7 cellular contexts compared by ENCODE assay signal in genomic region chr19:49689133-49690072, GRCh38. TPM values are rescaled to one million over a fixed set of nuclear protein-coding genes. Genes with fewer than 3 reads are reported as not detected.
DNase-seq lines count a peak whose midpoint lies in the region; ATAC-seq and TF ChIP-seq lines count a peak whose summit lies in the region.

ADM5 (plus strand) TSS chr19:49689594; CDS start chr19:49689838, 244 bp downstream.

- H3K36me3 ChIP-seq in smooth muscle cell (ENCODE audit: low read depth): no peaks in the 10 kb centered on the region

- H3K27ac ChIP-seq in smooth muscle cell (ENCODE audit: low read depth): no peak within 1 kb of the TSS

- H4K20me1 ChIP-seq in smooth muscle cell (ENCODE audit: low read depth): peaks cover 27% of the 10 kb centered on the region

- H3K9me3 ChIP-seq in smooth muscle cell (replicated peaks; ENCODE audit: low read depth): no peaks in the 10 kb centered on the region

- peak; percentile 75 for DNase-seq in GM13977 (ENCODE audit: low spot score)
- peak; percentile 86 for DNase-seq in NCI-H82 (lab: John Stamatoyannopoulos, UW)
- DNase-seq in astrocyte of the spinal cord (ENCODE audit: low read depth, low spot score): no peak
- DNase-seq in iPS-NIHi7 (ENCODE audit: extremely low spot score): peak; percentile 64
- no peak for DNase-seq in smooth muscle cell (lab: John Stamatoyannopoulos, UW; ENCODE audit: unreplicated experiment)

- H3K27me3 ChIP-seq in smooth muscle cell (ENCODE audit: low read depth): no peaks in the 10 kb centered on the region

- 53% methylated on average over 52 of the region's 54 CpGs for WGBS in smooth muscle cell (ENCODE audit: low lambda C conversion rate)

- ATAC-seq in GM18873 (IDR thresholded peaks at IDR 0.05; ENCODE audit: low FRiP score, unreplicated experiment) (no peak), GM21576 (IDR thresholded peaks at IDR 0.05; ENCODE audit: unreplicated experiment) (no peak)

- peak within 1 kb of the TSS; percentile 92 for H3K4me2 ChIP-seq in smooth muscle cell

- H3K4me3 ChIP-seq in astrocyte of the spinal cord (ENCODE audit: low read depth, low read length) (peak within 1 kb of the TSS; percentile 53), smooth muscle cell (peak within 1 kb of the TSS; percentile 55)

- no peak within 1 kb of the TSS for H2AFZ ChIP-seq in smooth muscle cell (ENCODE audit: low read depth)

- no peaks in the 10 kb centered on the region for H3K79me2 ChIP-seq in smooth muscle cell (ENCODE audit: low read depth)

- TF ChIP-seq CTCF in GM13977 (IDR thresholded peaks at IDR 0.05; ENCODE audit: extremely low read depth, insufficient read depth, missing control alignments) (peak; percentile 68), astrocyte of the spinal cord (IDR thresholded peaks at IDR 0.05; ENCODE audit: low read depth, low read length) (peak; percentile 67), smooth muscle cell (IDR thresholded peaks at IDR 0.05; ENCODE audit: borderline replicate concordance, insufficient read depth, poor library complexity, severe bottlenecking) (peak; percentile 49)

- H3K4me1 ChIP-seq in smooth muscle cell (ENCODE audit: low read depth): no peaks in the 10 kb centered on the region

- no peaks in the 10 kb centered on the region for H3F3A ChIP-seq in smooth muscle cell (ENCODE audit: low read depth)

- no peak within 1 kb of the TSS for H3K9ac ChIP-seq in smooth muscle cell (ENCODE audit: low read depth)

- in situ Hi-C loops in GM13977 (cut with MboI; ENCODE audit: low pct_unique_long_range_greater_than_20kb, low sequenced_read_pairs, unreplicated experiment): no loop called here
- in situ Hi-C loops in astrocyte of the spinal cord (cut with HindIII; ENCODE audit: low sequenced_read_pairs): no loop called here

RNA-seq across cellular contexts. Expression of gene ADM5, which starts in this region (rescaled TPM):
- 1.6 and 3.6 TPM in 2 replicates for total RNA-seq in smooth muscle cell
- polyA plus RNA-seq in smooth muscle cell: 1.7 and 3.1 TPM in 2 replicates

Comparison
In these comparisons a context has a peak if more than half of its experiments do, and no peak if none do; other contexts are left out.
1. DNase-seq: peak in GM13977 (single experiment), NCI-H82 (single experiment) and iPS-NIHi7 (single experiment); none in astrocyte of the spinal cord (single experiment) and smooth muscle cell (single experiment).
2. Peak in every context shown above with its lines, with median percentiles within 50 percentile points of each other: CTCF ChIP-seq.